ENCODE assay signal across 1 cellular context in the genomic region with DNA sequence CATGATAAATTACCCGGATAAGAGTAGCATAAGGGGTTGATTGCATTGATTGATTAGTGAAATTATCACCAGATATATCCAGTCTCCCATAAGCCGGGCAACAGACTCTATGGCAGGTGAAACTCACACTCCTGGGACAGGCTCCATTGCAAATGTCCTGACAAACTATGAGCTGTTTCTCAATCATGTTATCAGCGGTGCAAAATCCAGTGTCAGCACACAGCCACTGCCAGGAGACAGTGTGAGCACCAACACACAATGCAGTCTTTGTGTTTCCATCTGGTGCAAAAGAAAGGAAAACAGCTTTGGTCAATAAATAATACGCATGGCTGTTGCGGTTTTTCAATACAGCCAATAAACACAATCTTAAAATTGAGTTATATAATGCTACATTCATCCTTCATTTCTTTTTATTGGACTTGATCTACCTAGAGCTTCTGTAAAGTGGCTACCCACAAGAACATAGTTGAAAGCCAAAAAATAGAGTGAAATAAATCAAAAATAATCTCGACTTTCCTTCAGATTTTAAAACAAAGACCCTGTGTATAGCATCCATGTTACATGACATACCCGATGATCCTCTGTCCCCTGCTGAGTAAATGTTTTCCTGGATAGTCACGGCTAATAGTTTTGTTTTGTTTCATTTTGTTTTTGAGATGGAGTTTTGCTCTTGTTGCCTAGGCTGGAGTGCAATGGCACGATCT.
TF ChIP-seq lines count a peak whose summit lies in the region.

No MANE protein-coding gene starts in this region.

TF ChIP-seq in HepG2, 621 proteins besides CTCF, POLR2A, EP300 and RAD21 (continued from another document and continues in another):
- TF ChIP-seq SP2 (CRISPR knock-in tag; IDR thresholded peaks at IDR 0.05), result no peak
- 0 out of 2 replicates have a peak, but pooled peaks have one; percentile 11 for TF ChIP-seq ZC3H13 (CRISPR knock-in tag; IDR thresholded peaks at IDR 0.05)
- TF ChIP-seq MED13 (CRISPR knock-in tag; IDR thresholded peaks at IDR 0.05), result peak; percentile 85; the same call in 1 of the 2 replicates
- peak; percentile 98 for TF ChIP-seq HNF4A (CRISPR knock-in tag; IDR thresholded peaks at IDR 0.05)
- peak; percentile 90 for TF ChIP-seq HNF4G (IDR thresholded peaks at IDR 0.05; ENCODE audit: borderline replicate concordance, low read depth, low read length)
- peak; percentile 61; the same call in 1 of the 2 replicates for TF ChIP-seq HNF4G (CRISPR knock-in tag; IDR thresholded peaks at IDR 0.05; ENCODE audit: borderline replicate concordance, low read depth)
- TF ChIP-seq, protein P1, sequence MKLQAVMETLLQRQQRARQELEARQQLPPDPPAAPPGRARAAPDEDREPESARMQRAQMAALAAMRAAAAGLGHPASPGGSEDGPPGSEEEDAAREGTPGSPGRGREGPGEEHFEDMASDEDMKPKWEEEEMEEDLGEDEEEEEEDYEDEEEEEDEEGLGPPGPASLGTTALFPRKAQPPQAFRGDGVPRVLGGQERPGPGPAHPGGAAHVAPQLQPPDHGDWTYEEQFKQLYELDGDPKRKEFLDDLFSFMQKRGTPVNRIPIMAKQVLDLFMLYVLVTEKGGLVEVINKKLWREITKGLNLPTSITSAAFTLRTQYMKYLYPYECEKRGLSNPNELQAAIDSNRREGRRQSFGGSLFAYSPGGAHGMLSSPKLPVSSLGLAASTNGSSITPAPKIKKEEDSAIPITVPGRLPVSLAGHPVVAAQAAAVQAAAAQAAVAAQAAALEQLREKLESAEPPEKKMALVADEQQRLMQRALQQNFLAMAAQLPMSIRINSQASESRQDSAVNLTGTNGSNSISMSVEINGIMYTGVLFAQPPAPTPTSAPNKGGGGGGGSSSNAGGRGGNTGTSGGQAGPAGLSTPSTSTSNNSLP (IDR thresholded peaks at IDR 0.05; ENCODE audit: low read depth, low read length), result peak; percentile 98
- peak; percentile 80; the same call in 1 of the 2 replicates for TF ChIP-seq NR2F2 (IDR thresholded peaks at IDR 0.05; ENCODE audit: borderline replicate concordance, low read depth)
- TF ChIP-seq TCF12 (IDR thresholded peaks at IDR 0.05), result no peak
- TF ChIP-seq TCF12 (CRISPR knock-in tag; IDR thresholded peaks at IDR 0.05), result peak; percentile 64; the same call in 1 of the 2 replicates
- TF ChIP-seq, protein P2, sequence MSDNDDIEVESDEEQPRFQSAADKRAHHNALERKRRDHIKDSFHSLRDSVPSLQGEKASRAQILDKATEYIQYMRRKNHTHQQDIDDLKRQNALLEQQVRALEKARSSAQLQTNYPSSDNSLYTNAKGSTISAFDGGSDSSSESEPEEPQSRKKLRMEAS (IDR thresholded peaks at IDR 0.05), result 0 out of 2 replicates have a peak, but pooled peaks have one; percentile 38
- no peak for TF ChIP-seq ZNF724P (CRISPR knock-in tag; IDR thresholded peaks at IDR 0.05; ENCODE audit: borderline replicate concordance)
- no peak for TF ChIP-seq ZC3H4 (CRISPR knock-in tag; IDR thresholded peaks at IDR 0.05; ENCODE audit: borderline replicate concordance)
- TF ChIP-seq KLF15 (CRISPR knock-in tag; IDR thresholded peaks at IDR 0.05; ENCODE audit: borderline replicate concordance), result no peak
- TF ChIP-seq MED8 (CRISPR knock-in tag; IDR thresholded peaks at IDR 0.05; ENCODE audit: insufficient replicate concordance), result peak; percentile 70
- TF ChIP-seq, protein P3, sequence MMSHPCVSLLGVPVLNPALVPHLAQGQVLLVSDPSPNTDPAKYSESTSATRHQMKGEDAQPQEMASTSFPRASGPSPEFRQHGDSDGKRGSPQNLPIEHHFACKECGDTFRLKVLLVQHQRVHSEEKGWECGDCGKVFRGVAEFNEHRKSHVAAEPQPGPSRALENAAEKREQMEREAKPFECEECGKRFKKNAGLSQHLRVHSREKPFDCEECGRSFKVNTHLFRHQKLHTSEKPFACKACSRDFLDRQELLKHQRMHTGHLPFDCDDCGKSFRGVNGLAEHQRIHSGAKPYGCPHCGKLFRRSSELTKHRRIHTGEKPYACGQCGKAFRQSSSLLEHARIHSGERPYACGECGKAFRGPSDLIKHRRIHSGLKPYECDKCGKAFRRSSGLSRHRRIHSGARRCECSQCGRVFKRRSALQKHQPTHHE (CRISPR knock-in tag; IDR thresholded peaks at IDR 0.05; ENCODE audit: borderline replicate concordance), result no peak; the same call in 1 of the 2 replicates
- TF ChIP-seq, protein P4, sequence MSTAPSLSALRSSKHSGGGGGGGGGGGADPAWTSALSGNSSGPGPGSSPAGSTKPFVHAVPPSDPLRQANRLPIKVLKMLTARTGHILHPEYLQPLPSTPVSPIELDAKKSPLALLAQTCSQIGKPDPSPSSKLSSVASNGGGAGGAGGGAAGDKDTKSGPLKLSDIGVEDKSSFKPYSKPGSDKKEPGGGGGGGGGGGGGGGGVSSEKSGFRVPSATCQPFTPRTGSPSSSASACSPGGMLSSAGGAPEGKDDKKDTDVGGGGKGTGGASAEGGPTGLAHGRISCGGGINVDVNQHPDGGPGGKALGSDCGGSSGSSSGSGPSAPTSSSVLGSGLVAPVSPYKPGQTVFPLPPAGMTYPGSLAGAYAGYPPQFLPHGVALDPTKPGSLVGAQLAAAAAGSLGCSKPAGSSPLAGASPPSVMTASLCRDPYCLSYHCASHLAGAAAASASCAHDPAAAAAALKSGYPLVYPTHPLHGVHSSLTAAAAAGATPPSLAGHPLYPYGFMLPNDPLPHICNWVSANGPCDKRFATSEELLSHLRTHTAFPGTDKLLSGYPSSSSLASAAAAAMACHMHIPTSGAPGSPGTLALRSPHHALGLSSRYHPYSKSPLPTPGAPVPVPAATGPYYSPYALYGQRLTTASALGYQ (CRISPR knock-in tag; IDR thresholded peaks at IDR 0.05), result peak; percentile 70; the same call in 1 of the 2 replicates
- TF ChIP-seq ZNF451 (CRISPR knock-in tag; IDR thresholded peaks at IDR 0.05), result no peak
- no peak for TF ChIP-seq ZNF558 (CRISPR knock-in tag; IDR thresholded peaks at IDR 0.05; ENCODE audit: borderline replicate concordance)
- TF ChIP-seq ATF7 (IDR thresholded peaks at IDR 0.05), result 0 out of 2 replicates have a peak, but pooled peaks have one; percentile 7
- TF ChIP-seq ATF7 (CRISPR knock-in tag; IDR thresholded peaks at IDR 0.05), result no peak; the same call in 1 of the 2 replicates
- no peak for TF ChIP-seq ZNF720 (CRISPR knock-in tag; IDR thresholded peaks at IDR 0.05)
- TF ChIP-seq ZEB1 (IDR thresholded peaks at IDR 0.05; ENCODE audit: insufficient replicate concordance, low read depth), result peak; percentile 68
- no peak for TF ChIP-seq ZFP36L1 (CRISPR knock-in tag; IDR thresholded peaks at IDR 0.05)
- TF ChIP-seq REL (CRISPR knock-in tag; conservative IDR thresholded peaks at IDR 0.05), result peak; percentile 60; the same call in 1 of the 2 replicates
- TF ChIP-seq, protein P5, sequence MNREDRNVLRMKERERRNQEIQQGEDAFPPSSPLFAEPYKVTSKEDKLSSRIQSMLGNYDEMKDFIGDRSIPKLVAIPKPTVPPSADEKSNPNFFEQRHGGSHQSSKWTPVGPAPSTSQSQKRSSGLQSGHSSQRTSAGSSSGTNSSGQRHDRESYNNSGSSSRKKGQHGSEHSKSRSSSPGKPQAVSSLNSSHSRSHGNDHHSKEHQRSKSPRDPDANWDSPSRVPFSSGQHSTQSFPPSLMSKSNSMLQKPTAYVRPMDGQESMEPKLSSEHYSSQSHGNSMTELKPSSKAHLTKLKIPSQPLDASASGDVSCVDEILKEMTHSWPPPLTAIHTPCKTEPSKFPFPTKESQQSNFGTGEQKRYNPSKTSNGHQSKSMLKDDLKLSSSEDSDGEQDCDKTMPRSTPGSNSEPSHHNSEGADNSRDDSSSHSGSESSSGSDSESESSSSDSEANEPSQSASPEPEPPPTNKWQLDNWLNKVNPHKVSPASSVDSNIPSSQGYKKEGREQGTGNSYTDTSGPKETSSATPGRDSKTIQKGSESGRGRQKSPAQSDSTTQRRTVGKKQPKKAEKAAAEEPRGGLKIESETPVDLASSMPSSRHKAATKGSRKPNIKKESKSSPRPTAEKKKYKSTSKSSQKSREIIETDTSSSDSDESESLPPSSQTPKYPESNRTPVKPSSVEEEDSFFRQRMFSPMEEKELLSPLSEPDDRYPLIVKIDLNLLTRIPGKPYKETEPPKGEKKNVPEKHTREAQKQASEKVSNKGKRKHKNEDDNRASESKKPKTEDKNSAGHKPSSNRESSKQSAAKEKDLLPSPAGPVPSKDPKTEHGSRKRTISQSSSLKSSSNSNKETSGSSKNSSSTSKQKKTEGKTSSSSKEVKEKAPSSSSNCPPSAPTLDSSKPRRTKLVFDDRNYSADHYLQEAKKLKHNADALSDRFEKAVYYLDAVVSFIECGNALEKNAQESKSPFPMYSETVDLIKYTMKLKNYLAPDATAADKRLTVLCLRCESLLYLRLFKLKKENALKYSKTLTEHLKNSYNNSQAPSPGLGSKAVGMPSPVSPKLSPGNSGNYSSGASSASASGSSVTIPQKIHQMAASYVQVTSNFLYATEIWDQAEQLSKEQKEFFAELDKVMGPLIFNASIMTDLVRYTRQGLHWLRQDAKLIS (CRISPR knock-in tag; IDR thresholded peaks at IDR 0.05), result no peak
- no peak for TF ChIP-seq ZNF703 (CRISPR knock-in tag; IDR thresholded peaks at IDR 0.05; ENCODE audit: borderline replicate concordance)
- TF ChIP-seq RFX1 (IDR thresholded peaks at IDR 0.05), result no peak
- TF ChIP-seq ATF1 (CRISPR knock-in tag; IDR thresholded peaks at IDR 0.05), result 0 out of 2 replicates have a peak, but pooled peaks have one; percentile 23
- peak; percentile 77; the same call in 1 of the 2 replicates for TF ChIP-seq ARID2 (CRISPR knock-in tag; IDR thresholded peaks at IDR 0.05; ENCODE audit: borderline replicate concordance)
- TF ChIP-seq NONO (IDR thresholded peaks at IDR 0.05), result no peak
- TF ChIP-seq NONO (CRISPR knock-in tag; conservative IDR thresholded peaks at IDR 0.05), result no peak
- TF ChIP-seq, protein P6, sequence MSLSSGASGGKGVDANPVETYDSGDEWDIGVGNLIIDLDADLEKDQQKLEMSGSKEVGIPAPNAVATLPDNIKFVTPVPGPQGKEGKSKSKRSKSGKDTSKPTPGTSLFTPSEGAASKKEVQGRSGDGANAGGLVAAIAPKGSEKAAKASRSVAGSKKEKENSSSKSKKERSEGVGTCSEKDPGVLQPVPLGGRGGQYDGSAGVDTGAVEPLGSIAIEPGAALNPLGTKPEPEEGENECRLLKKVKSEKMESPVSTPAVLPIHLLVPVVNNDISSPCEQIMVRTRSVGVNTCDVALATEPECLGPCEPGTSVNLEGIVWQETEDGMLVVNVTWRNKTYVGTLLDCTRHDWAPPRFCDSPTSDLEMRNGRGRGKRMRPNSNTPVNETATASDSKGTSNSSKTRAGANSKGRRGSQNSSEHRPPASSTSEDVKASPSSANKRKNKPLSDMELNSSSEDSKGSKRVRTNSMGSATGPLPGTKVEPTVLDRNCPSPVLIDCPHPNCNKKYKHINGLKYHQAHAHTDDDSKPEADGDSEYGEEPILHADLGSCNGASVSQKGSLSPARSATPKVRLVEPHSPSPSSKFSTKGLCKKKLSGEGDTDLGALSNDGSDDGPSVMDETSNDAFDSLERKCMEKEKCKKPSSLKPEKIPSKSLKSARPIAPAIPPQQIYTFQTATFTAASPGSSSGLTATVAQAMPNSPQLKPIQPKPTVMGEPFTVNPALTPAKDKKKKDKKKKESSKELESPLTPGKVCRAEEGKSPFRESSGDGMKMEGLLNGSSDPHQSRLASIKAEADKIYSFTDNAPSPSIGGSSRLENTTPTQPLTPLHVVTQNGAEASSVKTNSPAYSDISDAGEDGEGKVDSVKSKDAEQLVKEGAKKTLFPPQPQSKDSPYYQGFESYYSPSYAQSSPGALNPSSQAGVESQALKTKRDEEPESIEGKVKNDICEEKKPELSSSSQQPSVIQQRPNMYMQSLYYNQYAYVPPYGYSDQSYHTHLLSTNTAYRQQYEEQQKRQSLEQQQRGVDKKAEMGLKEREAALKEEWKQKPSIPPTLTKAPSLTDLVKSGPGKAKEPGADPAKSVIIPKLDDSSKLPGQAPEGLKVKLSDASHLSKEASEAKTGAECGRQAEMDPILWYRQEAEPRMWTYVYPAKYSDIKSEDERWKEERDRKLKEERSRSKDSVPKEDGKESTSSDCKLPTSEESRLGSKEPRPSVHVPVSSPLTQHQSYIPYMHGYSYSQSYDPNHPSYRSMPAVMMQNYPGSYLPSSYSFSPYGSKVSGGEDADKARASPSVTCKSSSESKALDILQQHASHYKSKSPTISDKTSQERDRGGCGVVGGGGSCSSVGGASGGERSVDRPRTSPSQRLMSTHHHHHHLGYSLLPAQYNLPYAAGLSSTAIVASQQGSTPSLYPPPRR (CRISPR knock-in tag; IDR thresholded peaks at IDR 0.05; ENCODE audit: borderline replicate concordance), result peak; percentile 33; the same call in 1 of the 2 replicates
- no peak for TF ChIP-seq ZNF326 (CRISPR knock-in tag; IDR thresholded peaks at IDR 0.05; ENCODE audit: borderline replicate concordance)
- TF ChIP-seq, protein P7, sequence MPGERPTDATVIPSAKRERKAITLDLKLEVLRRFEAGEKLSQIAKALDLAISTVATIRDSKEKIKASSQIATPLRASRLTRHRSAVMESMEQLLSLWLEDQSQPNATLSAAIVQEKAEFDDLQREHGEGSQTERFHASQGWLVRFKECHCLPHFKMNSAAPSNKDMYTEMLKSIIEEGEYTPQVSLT (CRISPR knock-in tag; IDR thresholded peaks at IDR 0.05; ENCODE audit: borderline replicate concordance, low read depth), result no peak
- no peak for TF ChIP-seq NFIB (CRISPR knock-in tag; IDR thresholded peaks at IDR 0.05; ENCODE audit: borderline replicate concordance)
- TF ChIP-seq ZNF124 (CRISPR knock-in tag; IDR thresholded peaks at IDR 0.05), result peak; percentile 97
- TF ChIP-seq PITX1 (CRISPR knock-in tag; IDR thresholded peaks at IDR 0.05), result peak; percentile 86
- TF ChIP-seq, protein P8, sequence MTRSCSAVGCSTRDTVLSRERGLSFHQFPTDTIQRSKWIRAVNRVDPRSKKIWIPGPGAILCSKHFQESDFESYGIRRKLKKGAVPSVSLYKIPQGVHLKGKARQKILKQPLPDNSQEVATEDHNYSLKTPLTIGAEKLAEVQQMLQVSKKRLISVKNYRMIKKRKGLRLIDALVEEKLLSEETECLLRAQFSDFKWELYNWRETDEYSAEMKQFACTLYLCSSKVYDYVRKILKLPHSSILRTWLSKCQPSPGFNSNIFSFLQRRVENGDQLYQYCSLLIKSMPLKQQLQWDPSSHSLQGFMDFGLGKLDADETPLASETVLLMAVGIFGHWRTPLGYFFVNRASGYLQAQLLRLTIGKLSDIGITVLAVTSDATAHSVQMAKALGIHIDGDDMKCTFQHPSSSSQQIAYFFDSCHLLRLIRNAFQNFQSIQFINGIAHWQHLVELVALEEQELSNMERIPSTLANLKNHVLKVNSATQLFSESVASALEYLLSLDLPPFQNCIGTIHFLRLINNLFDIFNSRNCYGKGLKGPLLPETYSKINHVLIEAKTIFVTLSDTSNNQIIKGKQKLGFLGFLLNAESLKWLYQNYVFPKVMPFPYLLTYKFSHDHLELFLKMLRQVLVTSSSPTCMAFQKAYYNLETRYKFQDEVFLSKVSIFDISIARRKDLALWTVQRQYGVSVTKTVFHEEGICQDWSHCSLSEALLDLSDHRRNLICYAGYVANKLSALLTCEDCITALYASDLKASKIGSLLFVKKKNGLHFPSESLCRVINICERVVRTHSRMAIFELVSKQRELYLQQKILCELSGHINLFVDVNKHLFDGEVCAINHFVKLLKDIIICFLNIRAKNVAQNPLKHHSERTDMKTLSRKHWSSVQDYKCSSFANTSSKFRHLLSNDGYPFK (CRISPR knock-in tag; IDR thresholded peaks at IDR 0.05; ENCODE audit: borderline replicate concordance), result no peak
- peak; percentile 94 for TF ChIP-seq ZNF331 (CRISPR knock-in tag; IDR thresholded peaks at IDR 0.05)
- TF ChIP-seq POLR2G (IDR thresholded peaks at IDR 0.05; ENCODE audit: low read depth, low read length), result 0 out of 2 replicates have a peak, but pooled peaks have one; percentile 37
- TF ChIP-seq JDP2 (CRISPR knock-in tag; IDR thresholded peaks at IDR 0.05; ENCODE audit: borderline replicate concordance), result no peak
- TF ChIP-seq, protein P9, sequence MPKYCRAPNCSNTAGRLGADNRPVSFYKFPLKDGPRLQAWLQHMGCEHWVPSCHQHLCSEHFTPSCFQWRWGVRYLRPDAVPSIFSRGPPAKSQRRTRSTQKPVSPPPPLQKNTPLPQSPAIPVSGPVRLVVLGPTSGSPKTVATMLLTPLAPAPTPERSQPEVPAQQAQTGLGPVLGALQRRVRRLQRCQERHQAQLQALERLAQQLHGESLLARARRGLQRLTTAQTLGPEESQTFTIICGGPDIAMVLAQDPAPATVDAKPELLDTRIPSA (CRISPR knock-in tag; IDR thresholded peaks at IDR 0.05; ENCODE audit: borderline replicate concordance), result no peak
